In genomic region chr12:46268349-46268616, GRCh38 we compare ENCODE assay signal across 1 cellular context.
TF ChIP-seq lines count a peak whose summit lies in the region.

No MANE protein-coding gene starts in this region.

TF ChIP-seq in H1, 55 proteins besides CTCF, POLR2A, EP300 and RAD21 (continued from another document):
- TF ChIP-seq, protein P1, sequence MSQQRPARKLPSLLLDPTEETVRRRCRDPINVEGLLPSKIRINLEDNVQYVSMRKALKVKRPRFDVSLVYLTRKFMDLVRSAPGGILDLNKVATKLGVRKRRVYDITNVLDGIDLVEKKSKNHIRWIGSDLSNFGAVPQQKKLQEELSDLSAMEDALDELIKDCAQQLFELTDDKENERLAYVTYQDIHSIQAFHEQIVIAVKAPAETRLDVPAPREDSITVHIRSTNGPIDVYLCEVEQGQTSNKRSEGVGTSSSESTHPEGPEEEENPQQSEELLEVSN (IDR thresholded peaks at IDR 0.05), result no peak
- TF ChIP-seq RNF2 (IDR thresholded peaks at IDR 0.05; ENCODE audit: borderline replicate concordance, low read depth, low read length, missing control alignments, poor library complexity, severe bottlenecking), result no peak
TF ChIP-seq in H1: peak in this region for 2.
